Comparison of ENCODE assay signal across 18 cellular contexts in genomic region chr7:1913290-1914282, GRCh38.
DNase-seq lines count a peak whose midpoint lies in the region; ATAC-seq and TF ChIP-seq lines count a peak whose summit lies in the region.
"Had no signal": no experiment of that assay in that cellular context is flagged by ENCODE, and none has a peak within 500 bp of the region (broad histone marks: within the 10 kb centered on the region; RNA-seq: fewer than 3 reads in every experiment).

No MANE protein-coding gene starts in this region.

- peaks cover 76% of the 10 kb centered on the region for H4K20me1 ChIP-seq in DND-41 (ENCODE audit: insufficient read depth, low read length)

- H3K4me1 ChIP-seq in DND-41 (ENCODE audit: insufficient read depth, low read length): no peaks in the 10 kb centered on the region
- peaks cover 27% of the 10 kb centered on the region for H3K4me1 ChIP-seq in adipocyte (ENCODE audit: control insufficient read depth, insufficient read depth, low read length)
- H3K4me1 ChIP-seq in lower lobe of right lung: peaks cover 12% of the 10 kb centered on the region
- H3K4me1 ChIP-seq in spleen: peaks cover 0 to 84% (median 30%) of the 10 kb centered on the region in 6 donors
- H3K4me1 ChIP-seq in aorta (ENCODE audit: control insufficient read depth in 1 of 2, insufficient read depth in 2 of 2, low read length in 2 of 2): no peaks in the 10 kb centered on the region

- 83 to 95% (median 90%) methylated on average over 13 to 37 of the region's 37 CpGs for WGBS in spleen, 5 donors
- 87 to 91% methylated on average over 37 of the region's 37 CpGs for WGBS in aorta, 2 donors

- DNase-seq in DND-41: no peak
- DNase-seq in adipocyte (ENCODE audit: low read depth): no peak
- DNase-seq in lower lobe of right lung: peak; percentile 11
- DNase-seq in spleen: peak; percentile 68
- no peak for DNase-seq in aorta
- DNase-seq in SIG-M5 treated with dmso at 0.1 percent for 504 hours (lab: John Stamatoyannopoulos, UW; ENCODE audit: unreplicated experiment): no peak
- DNase-seq in medulla oblongata (ENCODE audit: extremely low spot score): no peak
- DNase-seq: activated CD4-positive, alpha-beta T cell treated with anti-CD3 and anti-CD28 coated beads, Interleukin-2, amount 50 U/mL, for 4 hours; COR-L47; effector memory CD4-positive, alpha-beta T cell; GM23248; mammary epithelial cell; natural killer cell; NCI-H1105 treated with DMSO at 0.1 percent for 48 hours; NCI-H510A treated with DMSO at 0.1 percent for 48 hours; stimulated activated CD4-positive, alpha-beta T cell treated with anti-CD3 and anti-CD28 coated beads, Interleukin-12 subunit alpha, Interleukin-12 subunit beta, amount 100 ng/mL, for 4 hours had no signal

- H3K27ac ChIP-seq in DND-41 (ENCODE audit: low read length) (0 out of 2 replicates have a peak overlapping the region, but pooled peaks have one; percentile 7), lower lobe of right lung (no peak overlapping the region), spleen (peak overlapping the region in 1 of 8 donors; percentile 7), aorta (ENCODE audit: low read depth in 1 of 2, low read length in 2 of 2) (no peak overlapping the region)
- H3K27ac ChIP-seq: GM23248 had no signal

- no peak for TF ChIP-seq CTCF in DND-41 (IDR thresholded peaks at IDR 0.05; ENCODE audit: borderline replicate concordance, extremely low read depth, low read length, poor library complexity, severe bottlenecking)
- no peak for TF ChIP-seq CTCF in lower lobe of right lung (IDR thresholded peaks at IDR 0.05)
- TF ChIP-seq CTCF in spleen (IDR thresholded peaks at IDR 0.05 in 8 of 11, conservative IDR thresholded peaks at IDR 0.05 in 3 of 11): no peak

- no peak overlapping the region for H2AFZ ChIP-seq in DND-41 (ENCODE audit: low read depth, low read length)
- H2AFZ ChIP-seq: GM23248 had no signal

- H3K9ac ChIP-seq in DND-41 (ENCODE audit: low read depth, low read length) (no peak overlapping the region), adipocyte (ENCODE audit: low read length) (peak overlapping the region; percentile 25)
- H3K9ac ChIP-seq: GM23248 had no signal

- H3K27me3 ChIP-seq in DND-41 (ENCODE audit: insufficient read depth, low read length, poor library complexity): no peaks in the 10 kb centered on the region
- no peaks in the 10 kb centered on the region for H3K27me3 ChIP-seq in adipocyte (replicated peaks; ENCODE audit: control insufficient read depth, insufficient read depth, low read length)
- no peaks in the 10 kb centered on the region for H3K27me3 ChIP-seq in lower lobe of right lung (ENCODE audit: low read depth)
- no peaks in the 10 kb centered on the region for H3K27me3 ChIP-seq in spleen (replicated peaks in 1 of 7)
- H3K27me3 ChIP-seq in aorta (ENCODE audit: control insufficient read depth in 1 of 2, insufficient read depth in 2 of 2, low read length in 1 of 2): no peaks in the 10 kb centered on the region
- H3K27me3 ChIP-seq: heart right ventricle had no signal

- H3K4me2 ChIP-seq in DND-41 (ENCODE audit: insufficient read depth, low read length): no peak overlapping the region

- H3K79me2 ChIP-seq in DND-41 (ENCODE audit: insufficient read depth, low read length): peaks cover 37% of the 10 kb centered on the region

- no peak for TF ChIP-seq POLR2A in spleen (IDR thresholded peaks at IDR 0.05)

- ATAC-seq in DND-41 (ENCODE audit: insufficient read depth, low read depth) (no peak), lower lobe of right lung (no peak), aorta (ENCODE audit: low FRiP score) (no peak), GM18517 (IDR thresholded peaks at IDR 0.05; ENCODE audit: unreplicated experiment) (no peak)
- ATAC-seq: natural killer cell had no signal

- H3K36me3 ChIP-seq in DND-41 (ENCODE audit: insufficient read depth, low read length): peaks cover 43% of the 10 kb centered on the region; the same call in 1 of the 2 replicates
- H3K36me3 ChIP-seq in adipocyte (ENCODE audit: control insufficient read depth, insufficient read depth, low read length, severe bottlenecking): no peaks in the 10 kb centered on the region
- H3K36me3 ChIP-seq in lower lobe of right lung: no peaks in the 10 kb centered on the region
- peaks cover 0 to 72% (median 2%) of the 10 kb centered on the region in 6 donors for H3K36me3 ChIP-seq in spleen
- no peaks in the 10 kb centered on the region for H3K36me3 ChIP-seq in aorta (ENCODE audit: control insufficient read depth in 1 of 2, insufficient read depth in 2 of 2, low read length in 1 of 2)
- H3K36me3 ChIP-seq: heart right ventricle had no signal

- H3K4me3 ChIP-seq in DND-41 (ENCODE audit: low read depth in 1 of 2, low read length in 2 of 2) (no peak overlapping the region), adipocyte (ENCODE audit: low read length) (no peak overlapping the region), lower lobe of right lung (no peak overlapping the region), spleen (no peak overlapping the region), aorta (ENCODE audit: low read length in 2 of 2) (no peak overlapping the region)
- H3K4me3 ChIP-seq: GM23248, heart right ventricle had no signal

- no peaks in the 10 kb centered on the region for H3K9me3 ChIP-seq in DND-41 (ENCODE audit: insufficient read depth, low read length, severe bottlenecking)
- no peaks in the 10 kb centered on the region for H3K9me3 ChIP-seq in adipocyte (ENCODE audit: control insufficient read depth, low read length)
- no peaks in the 10 kb centered on the region for H3K9me3 ChIP-seq in lower lobe of right lung
- no peaks in the 10 kb centered on the region for H3K9me3 ChIP-seq in spleen
- no peaks in the 10 kb centered on the region for H3K9me3 ChIP-seq in aorta (ENCODE audit: control insufficient read depth, low read length)
- H3K9me3 ChIP-seq: heart right ventricle had no signal

- intact Hi-C loops in lower lobe of right lung (cut with DNase I) (no loop called here), spleen (cut with DNase I; ENCODE audit: low total_unique reads) (no loop called here), aorta (cut with DNase I) (no loop called here)

Comparison
In these comparisons a context has a peak if more than half of its experiments do, and no peak if none do; other contexts are left out.
1. DNase-seq: peak in lower lobe of right lung (single experiment) and spleen (single experiment); none in DND-41 (single experiment), adipocyte (single experiment), aorta (0 of 2), SIG-M5 treated with dmso at 0.1 percent for 504 hours (single experiment) and medulla oblongata (single experiment).